ENCODE assay signal across 7 cellular contexts in the genomic region with DNA sequence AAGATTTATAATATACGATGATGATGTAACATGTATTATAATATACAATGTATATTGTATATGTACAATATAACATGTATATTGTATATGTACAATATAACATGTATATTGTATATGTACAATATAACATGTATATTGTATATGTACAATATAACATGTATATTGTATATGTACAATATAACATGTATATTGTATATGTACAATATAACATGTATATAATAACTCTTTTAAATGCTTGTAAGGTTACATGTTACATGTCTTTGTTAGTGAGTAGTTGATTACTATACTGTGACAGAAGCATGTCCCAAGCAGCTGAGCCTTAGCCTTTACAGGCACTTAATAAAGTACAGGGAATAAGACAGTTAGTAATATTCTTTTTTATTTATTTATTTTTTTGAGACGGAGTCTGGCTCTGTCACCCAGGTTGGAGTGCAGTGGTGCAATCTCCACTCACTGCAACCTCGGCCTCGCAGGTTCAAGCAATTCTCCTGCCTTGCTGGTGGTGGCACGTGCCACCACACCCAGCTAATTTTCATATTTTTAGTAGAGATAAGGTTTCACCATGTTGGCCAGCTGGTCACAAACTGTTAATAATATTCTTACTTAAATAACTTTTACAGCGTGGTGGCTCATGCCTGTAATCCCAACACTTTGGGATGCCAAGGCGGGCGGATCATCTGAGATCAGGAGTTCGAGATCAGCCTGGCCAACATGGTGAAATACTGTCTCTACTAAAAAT. TPM values are rescaled to one million over a fixed set of nuclear protein-coding genes. Genes with fewer than 3 reads are reported as not detected.
"Had no signal": no experiment of that assay in that cellular context is flagged by ENCODE, and none has a peak within 500 bp of the region (broad histone marks: within the 10 kb centered on the region; RNA-seq: fewer than 3 reads in every experiment).

No MANE protein-coding gene starts in this region.

RNA-seq across cellular contexts. Expression of a gene that starts 8.0 kb away (rescaled TPM):
- total RNA-seq: GM23248, HFFc6 had no signal

RNA-seq across cellular contexts. Expression of a gene that starts 11.9 kb away (rescaled TPM):
- total RNA-seq: GM23248, GM23338, H1, H4, H7, H9, HFFc6 had no signal
- polyA plus RNA-seq: GM23248, GM23338, H1 had no signal
